9 cellular contexts compared by ENCODE assay signal in the genomic region with DNA sequence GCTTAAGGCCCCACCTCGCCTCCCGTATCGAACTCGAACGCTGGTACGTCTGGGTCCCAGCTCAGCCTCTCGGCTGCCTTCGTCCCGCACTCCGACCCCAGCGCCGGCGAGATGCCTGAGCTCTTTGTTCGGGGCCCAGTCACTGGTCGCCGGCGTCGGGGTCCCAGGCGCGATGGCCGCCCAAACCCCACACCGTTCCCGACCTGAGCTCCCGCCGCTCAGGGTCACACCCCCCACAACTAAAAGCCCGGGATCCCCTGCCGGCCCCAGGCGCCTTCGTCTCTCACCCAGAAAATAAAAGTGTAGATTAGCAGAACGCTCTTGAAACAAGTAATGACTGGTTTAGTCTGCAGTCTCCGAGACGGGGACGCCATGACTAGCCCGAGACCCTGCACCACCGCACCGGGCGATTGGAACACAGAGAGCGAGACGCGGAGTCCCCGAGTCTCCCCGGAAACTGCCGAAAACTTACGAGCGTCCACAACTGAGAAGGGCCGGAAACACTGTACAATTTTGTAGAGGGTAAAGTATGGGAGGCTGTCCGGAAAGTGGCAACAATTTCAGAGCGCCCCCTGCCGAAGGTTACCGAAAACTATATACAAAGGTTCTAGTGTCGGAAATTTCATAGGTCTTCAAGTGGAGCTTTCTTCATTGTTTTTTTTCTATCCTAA. TPM values are rescaled to one million over a fixed set of nuclear protein-coding genes. Genes with fewer than 3 reads are reported as not detected.
DNase-seq lines count a peak whose midpoint lies in the region; ATAC-seq, FAIRE-seq and TF ChIP-seq lines count a peak whose summit lies in the region.
"Had no signal": no experiment of that assay in that cellular context is flagged by ENCODE, and none has a peak within 500 bp of the region (broad histone marks: within the 10 kb centered on the region; RNA-seq: fewer than 3 reads in every experiment).

TSS of gene TSPAN6 (minus strand) at position 486 of the 671 bp plus-strand sequence. CDS start at position 374, 112 bp downstream.

- peak within 1 kb of the TSS; percentile 72 for H3K27ac Mint-ChIP-seq in activated naive CD8-positive, alpha-beta T cell treated with anti-CD3 and anti-CD28 coated beads, Interleukin-2, amount 10 ng/mL, durations not matched to agents 7 days and 5 days
- H3K27ac Mint-ChIP-seq in osteocyte (ENCODE audit: unreplicated experiment): peak within 1 kb of the TSS; percentile 93

- peaks cover 20% of the 10 kb centered on the region for H3K27me3 Mint-ChIP-seq in activated naive CD8-positive, alpha-beta T cell treated with anti-CD3 and anti-CD28 coated beads, Interleukin-2, amount 10 ng/mL, durations not matched to agents 7 days and 5 days
- no peaks in the 10 kb centered on the region for H3K27me3 Mint-ChIP-seq in osteocyte (ENCODE audit: unreplicated experiment)

- POLR2A ChIA-PET in activated naive CD8-positive, alpha-beta T cell treated with anti-CD3 and anti-CD28 coated beads, Interleukin-2, amount 10 ng/mL, durations not matched to agents 7 days and 5 days (lab: Charles Lee): no interaction called here

- 20% methylated on average over 44 of the region's 51 CpGs for WGBS in suprapubic skin

- no peak for TF ChIP-seq POLR2A in suprapubic skin (IDR thresholded peaks at IDR 0.05)

- ATAC-seq in GM19467 (IDR thresholded peaks at IDR 0.05; ENCODE audit: unreplicated experiment) (peak; percentile 97), Right ventricle myocardium superior (ENCODE audit: poor library complexity) (peak; percentile 100)
- peak; percentile 100 for ATAC-seq in activated naive CD8-positive, alpha-beta T cell treated with anti-CD3 and anti-CD28 coated beads, Interleukin-2, amount 10 ng/mL, durations not matched to agents 7 days and 5 days (ENCODE audit: low read depth)

- intact Hi-C loops in Right ventricle myocardium superior (cut with DNase I): no loop called here

- no peaks in the 10 kb centered on the region for H3K36me3 Mint-ChIP-seq in activated naive CD8-positive, alpha-beta T cell treated with anti-CD3 and anti-CD28 coated beads, Interleukin-2, amount 10 ng/mL, durations not matched to agents 7 days and 5 days
- H3K36me3 Mint-ChIP-seq in osteocyte (ENCODE audit: unreplicated experiment): no peaks in the 10 kb centered on the region

- H3K4me1 Mint-ChIP-seq in activated naive CD8-positive, alpha-beta T cell treated with anti-CD3 and anti-CD28 coated beads, Interleukin-2, amount 10 ng/mL, durations not matched to agents 7 days and 5 days: peaks cover 2% of the 10 kb centered on the region
- H3K4me1 Mint-ChIP-seq in osteocyte (ENCODE audit: unreplicated experiment): peaks cover 28% of the 10 kb centered on the region

- no peaks in the 10 kb centered on the region for H3K4me1 ChIP-seq in suprapubic skin

- no peak for FAIRE-seq in HTR-8/SVneo (lab: Jason Lieb, UNC)

- peak within 1 kb of the TSS; percentile 56 for H3K4me3 ChIP-seq in suprapubic skin

- peak within 1 kb of the TSS; percentile 89 for H3K4me3 Mint-ChIP-seq in activated naive CD8-positive, alpha-beta T cell treated with anti-CD3 and anti-CD28 coated beads, Interleukin-2, amount 10 ng/mL, durations not matched to agents 7 days and 5 days
- peak within 1 kb of the TSS; percentile 92 for H3K4me3 Mint-ChIP-seq in osteocyte (ENCODE audit: unreplicated experiment)

- no peaks in the 10 kb centered on the region for H3K9me3 Mint-ChIP-seq in activated naive CD8-positive, alpha-beta T cell treated with anti-CD3 and anti-CD28 coated beads, Interleukin-2, amount 10 ng/mL, durations not matched to agents 7 days and 5 days
- H3K9me3 Mint-ChIP-seq in osteocyte (ENCODE audit: unreplicated experiment): peaks cover 10% of the 10 kb centered on the region

- TF ChIP-seq CTCF in C4-2B (conservative IDR thresholded peaks at IDR 0.05) (peak; percentile 71), osteocyte (IDR thresholded peaks at IDR 0.05) (peak; percentile 66), suprapubic skin (IDR thresholded peaks at IDR 0.05) (peak in 1 of 2 donors; percentile 20)

- no peaks in the 10 kb centered on the region for H3K9me3 ChIP-seq in suprapubic skin

- H3K36me3 ChIP-seq in suprapubic skin: no peaks in the 10 kb centered on the region

- DNase-seq in HTR-8/SVneo (ENCODE audit: insufficient read length, low spot score): peak; percentile 55
- DNase-seq in SHP77 treated with DMSO at 0.1 percent for 48 hours (lab: John Stamatoyannopoulos, UW): peak; percentile 31
- DNase-seq in activated naive CD8-positive, alpha-beta T cell treated with anti-CD3 and anti-CD28 coated beads, Interleukin-2, amount 10 ng/mL, durations not matched to agents 7 days and 5 days: peak; percentile 66
- peak; percentile 86 for DNase-seq in Right ventricle myocardium superior
- DNase-seq in osteocyte (ENCODE audit: extremely low spot score, unreplicated experiment): peak; percentile 93
- peak; percentile 77 to 82 for DNase-seq in suprapubic skin (ENCODE audit: low spot score in 2 of 2)

- no peaks in the 10 kb centered on the region for H3K27me3 ChIP-seq in suprapubic skin

- TF ChIP-seq EP300 in suprapubic skin (IDR thresholded peaks at IDR 0.05): no peak

- peak within 1 kb of the TSS; percentile 55 for H3K27ac ChIP-seq in C4-2B
- H3K27ac ChIP-seq in suprapubic skin: peak within 1 kb of the TSS; percentile 59
- H3K27ac ChIP-seq: KMS-11 had no signal

RNA-seq across cellular contexts. Expression of gene TSPAN6, which starts in this region (rescaled TPM):
- under 1 TPM; 0.17 TPM for total RNA-seq in activated naive CD8-positive, alpha-beta T cell treated with anti-CD3 and anti-CD28 coated beads, Interleukin-2, amount 10 ng/mL, durations not matched to agents 7 days and 5 days
- total RNA-seq in Right ventricle myocardium superior: 4.2 TPM
- total RNA-seq in osteocyte: 49.3 and 50.8 TPM in 2 replicates
- total RNA-seq in suprapubic skin: 10 to 100 TPM; 10.8 to 17.0 (median 14.8) TPM

Comparison
In these comparisons a context has a peak if more than half of its experiments do, and no peak if none do; other contexts are left out.
1. Peak in every context shown above with its lines: DNase-seq, ATAC-seq, H3K4me3 ChIP-seq and H3K27ac ChIP-seq.
2. Peak in DNase-seq and ATAC-seq in activated naive CD8-positive, alpha-beta T cell treated with anti-CD3 and anti-CD28 coated beads, Interleukin-2, amount 10 ng/mL, durations not matched to agents 7 days and 5 days; RNA of the gene not detected or under 1 TPM.
3. DNase-seq: peak in every context shown above with its lines; median percentile 93 in osteocyte; 86 in Right ventricle myocardium superior; 80 in suprapubic skin; 66 in activated naive CD8-positive, alpha-beta T cell treated with anti-CD3 and anti-CD28 coated beads, Interleukin-2, amount 10 ng/mL, durations not matched to agents 7 days and 5 days; 55 in HTR-8/SVneo; 31 in SHP77 treated with DMSO at 0.1 percent for 48 hours.